8 cellular contexts compared by ENCODE assay signal in genomic region chr17:7281074-7281952, GRCh38.
DNase-seq lines count a peak whose midpoint lies in the region; ATAC-seq lines count a peak whose summit lies in the region.

Gene SLC2A4, plus strand, starts transcription at chr17:7281718. Its CDS starts 217 bp downstream, at chr17:7281935.

- ATAC-seq in HG02763 (IDR thresholded peaks at IDR 0.05; ENCODE audit: unreplicated experiment) (peak; percentile 65), HG03095 (IDR thresholded peaks at IDR 0.05; ENCODE audit: unreplicated experiment) (no peak)
- peak; percentile 39 for ATAC-seq in central memory CD8-positive, alpha-beta T cell (replicated peaks; ENCODE audit: extremely low read depth, poor library complexity, severe bottlenecking)

- H3K27ac Mint-ChIP-seq in central memory CD8-positive, alpha-beta T cell (ENCODE audit: low read depth): peak within 1 kb of the TSS; percentile 59

- no peaks in the 10 kb centered on the region for H3K9me3 Mint-ChIP-seq in central memory CD8-positive, alpha-beta T cell

- peaks cover 2% of the 10 kb centered on the region for H3K36me3 Mint-ChIP-seq in central memory CD8-positive, alpha-beta T cell (ENCODE audit: insufficient read depth)

- peaks cover 38% of the 10 kb centered on the region for H3K27me3 Mint-ChIP-seq in central memory CD8-positive, alpha-beta T cell

- H3K4me3 Mint-ChIP-seq in central memory CD8-positive, alpha-beta T cell: peak within 1 kb of the TSS; percentile 77

- DNase-seq in EL: peak; percentile 96
- peak; percentile 72 for DNase-seq in NCI-H2196 treated with DMSO at 0.1 percent for 48 hours (lab: John Stamatoyannopoulos, UW; ENCODE audit: unreplicated experiment)
- DNase-seq in activated CD4-positive, alpha-beta T cell treated with anti-CD3 and anti-CD28 coated beads for 1 hour: peak; percentile 73
- DNase-seq in central memory CD8-positive, alpha-beta T cell (ENCODE audit: low spot score in 2 of 2): peak in 1 of 2 donors; percentile 44
- peak; percentile 92 for DNase-seq in iris pigment epithelial cell (ENCODE audit: low read depth)
- DNase-seq in smooth muscle cell of the brain vasculature (ENCODE audit: low read depth, low spot score): peak; percentile 77

- peaks cover 13% of the 10 kb centered on the region for H3K4me1 Mint-ChIP-seq in central memory CD8-positive, alpha-beta T cell
